ENCODE assay signal across 25 cellular contexts in the genomic region with DNA sequence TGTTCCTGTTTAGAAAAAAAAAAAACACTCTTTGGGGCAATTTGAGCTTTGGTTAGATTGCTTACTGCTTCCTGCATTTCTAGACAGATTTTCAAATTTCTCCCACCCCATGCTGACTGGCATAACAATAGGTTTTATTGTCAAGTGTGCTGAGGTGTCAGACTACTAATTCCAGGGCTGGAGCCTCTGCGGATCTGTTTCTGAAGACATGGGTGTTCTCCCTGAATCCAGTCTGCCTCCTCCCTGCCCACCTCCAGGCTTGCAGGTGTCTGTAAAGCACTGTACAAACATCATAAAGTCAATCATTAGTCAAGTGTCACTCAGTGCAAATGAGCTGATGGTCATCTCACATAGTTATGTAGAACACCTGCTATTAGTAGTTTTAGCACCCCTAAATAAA.
DNase-seq lines count a peak whose midpoint lies in the region; FAIRE-seq and TF ChIP-seq lines count a peak whose summit lies in the region.
"Had no signal": no experiment of that assay in that cellular context is flagged by ENCODE, and none has a peak within 500 bp of the region (broad histone marks: within the 10 kb centered on the region; RNA-seq: fewer than 3 reads in every experiment).

No MANE protein-coding gene starts in this region.

- H2AFZ ChIP-seq in neural progenitor cell (replicated peaks) = no peak overlapping the region

- WGBS in endodermal cell (ENCODE audit: insufficient coverage in 1 of 2, insufficient read length in 1 of 2), 2 experiments = 7 to 10% methylated on average over 1 of the region's 1 CpG

- H3K4me3 ChIP-seq in HUES6 (ENCODE audit: low read depth, low read length) (no peak overlapping the region), endodermal cell (ENCODE audit: low read length) (no peak overlapping the region), neural progenitor cell (no peak overlapping the region), breast epithelium (no peak overlapping the region)
- H3K4me3 ChIP-seq: Peyer's patch had no signal

- no peaks in the 10 kb centered on the region for H3K79me2 ChIP-seq in neural progenitor cell (ENCODE audit: low read depth)

- H3K27me3 Mint-ChIP-seq in T-helper 2 cell treated with Interferon-gamma antibody and Interleukin-4, amounts not matched to agents 5 μg/mL and 100 μg/mL, for 36 hours (ENCODE audit: low read depth) = no peaks in the 10 kb centered on the region
- no peaks in the 10 kb centered on the region for H3K27me3 Mint-ChIP-seq in endodermal cell (ENCODE audit: insufficient read depth)
- peaks cover 7% of the 10 kb centered on the region for H3K27me3 Mint-ChIP-seq in neural progenitor cell (ENCODE audit: insufficient read depth, low read depth)

- H3K9me3 ChIP-seq in HUES6 (ENCODE audit: control insufficient read depth, insufficient read depth, low read depth, low read length) (no peaks in the 10 kb centered on the region), endodermal cell (ENCODE audit: control insufficient read depth, low read length) (peaks cover 18% of the 10 kb centered on the region), neural progenitor cell (ENCODE audit: low read depth) (no peaks in the 10 kb centered on the region), breast epithelium (no peaks in the 10 kb centered on the region)
- H3K9me3 ChIP-seq: Peyer's patch, SK-N-SH had no signal

- no peak for TF ChIP-seq CTCF in endodermal cell (conservative IDR thresholded peaks at IDR 0.05)
- no peak for TF ChIP-seq CTCF in neural progenitor cell (IDR thresholded peaks at IDR 0.05)
- no peak for TF ChIP-seq CTCF in breast epithelium (IDR thresholded peaks at IDR 0.05)

- TF ChIP-seq POLR2A in breast epithelium (IDR thresholded peaks at IDR 0.05) = no peak

- no peak overlapping the region for H3K4me2 ChIP-seq in neural progenitor cell
- H3K4me2 ChIP-seq: SK-N-SH had no signal

- H3F3A ChIP-seq in neural progenitor cell (ENCODE audit: low read depth) = no peaks in the 10 kb centered on the region

- no peaks in the 10 kb centered on the region for H3K36me3 ChIP-seq in HUES6 (ENCODE audit: control insufficient read depth, insufficient read depth, low read length)
- no peaks in the 10 kb centered on the region for H3K36me3 ChIP-seq in endodermal cell (ENCODE audit: control insufficient read depth, insufficient read depth, low read length)
- no peaks in the 10 kb centered on the region for H3K36me3 ChIP-seq in neural progenitor cell
- H3K36me3 ChIP-seq in breast epithelium = no peaks in the 10 kb centered on the region
- H3K36me3 ChIP-seq: Peyer's patch had no signal

- H3K27ac ChIP-seq in HUES6 (ENCODE audit: low read depth, low read length) (peak overlapping the region; percentile 34; the same call in 1 of the 2 replicates), endodermal cell (ENCODE audit: low read depth, low read length) (no peak overlapping the region), neural progenitor cell (no peak overlapping the region), breast epithelium (no peak overlapping the region)
- H3K27ac ChIP-seq: 22Rv1, Peyer's patch had no signal

- peaks cover 67% of the 10 kb centered on the region for H3K4me1 Mint-ChIP-seq in T-helper 2 cell treated with Interferon-gamma antibody and Interleukin-4, amounts not matched to agents 5 μg/mL and 100 μg/mL, for 36 hours (ENCODE audit: low read depth)
- peaks cover 19% of the 10 kb centered on the region for H3K4me1 Mint-ChIP-seq in endodermal cell
- peaks cover 7% of the 10 kb centered on the region for H3K4me1 Mint-ChIP-seq in neural progenitor cell

- peak overlapping the region; percentile 16 for H3K4me3 Mint-ChIP-seq in T-helper 2 cell treated with Interferon-gamma antibody and Interleukin-4, amounts not matched to agents 5 μg/mL and 100 μg/mL, for 36 hours
- no peak overlapping the region for H3K4me3 Mint-ChIP-seq in endodermal cell
- no peak overlapping the region for H3K4me3 Mint-ChIP-seq in neural progenitor cell

- H3K27ac Mint-ChIP-seq in T-helper 2 cell treated with Interferon-gamma antibody and Interleukin-4, amounts not matched to agents 5 μg/mL and 100 μg/mL, for 36 hours = peak overlapping the region; percentile 72
- H3K27ac Mint-ChIP-seq in endodermal cell (peak overlapping the region; percentile 87), neural progenitor cell (no peak overlapping the region)

- H4K20me1 ChIP-seq in neural progenitor cell (ENCODE audit: low read depth) = no peaks in the 10 kb centered on the region

- peaks cover 40% of the 10 kb centered on the region for H3K36me3 Mint-ChIP-seq in T-helper 2 cell treated with Interferon-gamma antibody and Interleukin-4, amounts not matched to agents 5 μg/mL and 100 μg/mL, for 36 hours (ENCODE audit: low read depth)
- H3K36me3 Mint-ChIP-seq in endodermal cell (ENCODE audit: low read depth) (peaks cover 7% of the 10 kb centered on the region), neural progenitor cell (no peaks in the 10 kb centered on the region)

- H3K9me3 Mint-ChIP-seq in T-helper 2 cell treated with Interferon-gamma antibody and Interleukin-4, amounts not matched to agents 5 μg/mL and 100 μg/mL, for 36 hours = peaks cover 6% of the 10 kb centered on the region
- H3K9me3 Mint-ChIP-seq in endodermal cell = peaks cover 17% of the 10 kb centered on the region
- no peaks in the 10 kb centered on the region for H3K9me3 Mint-ChIP-seq in neural progenitor cell

- H3K4me1 ChIP-seq in HUES6 (ENCODE audit: control insufficient read depth, insufficient read depth, low read length) (peaks cover 7% of the 10 kb centered on the region), endodermal cell (ENCODE audit: control insufficient read depth, insufficient read depth, low read length) (no peaks in the 10 kb centered on the region), neural progenitor cell (peaks cover 5% of the 10 kb centered on the region), breast epithelium (no peaks in the 10 kb centered on the region)
- H3K4me1 ChIP-seq: Peyer's patch had no signal

- H3K9ac ChIP-seq in HUES6 (ENCODE audit: low read length) (no peak overlapping the region), endodermal cell (ENCODE audit: extremely low read depth, low read length, poor library complexity, severe bottlenecking) (peak overlapping the region; percentile 35), neural progenitor cell (no peak overlapping the region)
- H3K9ac ChIP-seq: SK-N-SH had no signal

- no peaks in the 10 kb centered on the region for H3K27me3 ChIP-seq in HUES6 (ENCODE audit: control insufficient read depth, insufficient read depth, low read length)
- no peaks in the 10 kb centered on the region for H3K27me3 ChIP-seq in endodermal cell (ENCODE audit: control insufficient read depth, insufficient read depth, low read length, poor library complexity, severe bottlenecking)
- no peaks in the 10 kb centered on the region for H3K27me3 ChIP-seq in neural progenitor cell
- no peaks in the 10 kb centered on the region for H3K27me3 ChIP-seq in breast epithelium
- H3K27me3 ChIP-seq: Peyer's patch had no signal

- no peak for DNase-seq in T-helper 2 cell treated with Interferon-gamma antibody and Interleukin-4, amounts not matched to agents 5 μg/mL and 100 μg/mL, for 36 hours (ENCODE audit: low spot score)
- no peak for DNase-seq in T-helper 2 cell
- peak; percentile 85 for DNase-seq in endodermal cell
- DNase-seq in neural progenitor cell (ENCODE audit: low spot score) = peak; percentile 22
- no peak for DNase-seq in mucosa of gallbladder (ENCODE audit: low spot score)
- no peak for DNase-seq in GM19239 (ENCODE audit: insufficient read length, low spot score)
- DNase-seq in breast epithelium (ENCODE audit: low spot score in 2 of 2) = no peak
- DNase-seq: ACHN, DMS53, NCI-H1048, NCI-H1417 treated with DMSO at 0.1 percent for 48 hours, NCI-H187, NCI-H2081 treated with DMSO at 0.1 percent for 48 hours, NCI-H2171, NCI-H226, NCI-H510A, NCI-H69, OCI-M1, Peyer's patch, SK-N-SH had no signal

- FAIRE-seq in GM19239 (lab: Jason Lieb, UNC) = no peak
- FAIRE-seq: D721Med, G401.6, H54 had no signal

- intact Hi-C loops in breast epithelium (cut with DNase I; ENCODE audit: low total_unique reads) = no loop called here

Comparison
In these comparisons a context has a peak if more than half of its experiments do, and no peak if none do; other contexts are left out.
1. DNase-seq: peak in endodermal cell (single experiment) and neural progenitor cell (single experiment); none in T-helper 2 cell treated with Interferon-gamma antibody and Interleukin-4, amounts not matched to agents 5 μg/mL and 100 μg/mL, for 36 hours (single experiment), T-helper 2 cell (0 of 5), mucosa of gallbladder (single experiment), GM19239 (single experiment) and breast epithelium (0 of 2).